Comparison of ENCODE assay signal across 38 cellular contexts in genomic region chr6:8819446-8819845, GRCh38.
"Had no signal": no experiment of that assay in that cellular context is flagged by ENCODE, and none has a peak within 500 bp of the region (broad histone marks: within the 10 kb centered on the region; RNA-seq: fewer than 3 reads in every experiment).

No MANE protein-coding gene starts in this region.

- H3K27ac Mint-ChIP-seq: activated B cell treated with CpG ODN at 0.5 μM for 24 hours; activated CD4-positive, alpha-beta memory T cell treated with anti-CD3 and anti-CD28 coated beads, Interleukin-2, amount 10 ng/mL, durations not matched to agents 7 days and 5 days; activated CD8-positive, alpha-beta memory T cell treated with anti-CD3 and anti-CD28 coated beads, Interleukin-2, amount 10 ng/mL, durations not matched to agents 7 days and 5 days; activated naive CD4-positive, alpha-beta T cell treated with anti-CD3 and anti-CD28 coated beads, Interleukin-2, amount 50 U/mL, for 24 hours; activated naive CD8-positive, alpha-beta T cell treated with anti-CD3 and anti-CD28 coated beads, Interleukin-2, amount 10 ng/mL, durations not matched to agents 7 days and 5 days; activated T-cell treated with anti-CD3 and anti-CD28 coated beads, Interleukin-2, amount 50 U/mL, for 72 hours; activated T-helper 2 cell treated with anti-CD3 and anti-CD28 coated beads, Interferon-gamma antibody, Interleukin-2, Interleukin-4, amounts not matched to agents 10 μg/mL and 5 μg/mL and 100 μg/mL, durations not matched to agents 14 hours and 24 hours and 36 hours had no signal

- H3K9me3 ChIP-seq: ascending aorta, Peyer's patch had no signal

- H3K4me3 ChIP-seq: ascending aorta, Peyer's patch had no signal

- H3K36me3 ChIP-seq: ascending aorta, Peyer's patch had no signal

- H3K27me3 Mint-ChIP-seq: activated B cell treated with CpG ODN at 0.5 μM for 24 hours; activated CD4-positive, alpha-beta memory T cell treated with anti-CD3 and anti-CD28 coated beads, Interleukin-2, amount 10 ng/mL, durations not matched to agents 7 days and 5 days; activated CD8-positive, alpha-beta memory T cell treated with anti-CD3 and anti-CD28 coated beads, Interleukin-2, amount 10 ng/mL, durations not matched to agents 7 days and 5 days; activated naive CD4-positive, alpha-beta T cell treated with anti-CD3 and anti-CD28 coated beads, Interleukin-2, amount 50 U/mL, for 24 hours; activated naive CD8-positive, alpha-beta T cell treated with anti-CD3 and anti-CD28 coated beads, Interleukin-2, amount 10 ng/mL, durations not matched to agents 7 days and 5 days had no signal

- ATAC-seq: activated CD8-positive, alpha-beta memory T cell treated with anti-CD3 and anti-CD28 coated beads, Interleukin-2, amount 10 ng/mL, durations not matched to agents 7 days and 5 days; activated T-cell treated with anti-CD3 and anti-CD28 coated beads, Interleukin-2, amount 50 U/mL, for 72 hours; PC-3 had no signal

- H3K4me3 Mint-ChIP-seq: activated B cell treated with CpG ODN at 0.5 μM for 24 hours; activated CD4-positive, alpha-beta memory T cell treated with anti-CD3 and anti-CD28 coated beads, Interleukin-2, amount 10 ng/mL, durations not matched to agents 7 days and 5 days; activated CD8-positive, alpha-beta memory T cell treated with anti-CD3 and anti-CD28 coated beads, Interleukin-2, amount 10 ng/mL, durations not matched to agents 7 days and 5 days; activated naive CD4-positive, alpha-beta T cell treated with anti-CD3 and anti-CD28 coated beads, Interleukin-2, amount 50 U/mL, for 24 hours; activated naive CD8-positive, alpha-beta T cell treated with anti-CD3 and anti-CD28 coated beads, Interleukin-2, amount 10 ng/mL, durations not matched to agents 7 days and 5 days; activated T-cell treated with anti-CD3 and anti-CD28 coated beads, Interleukin-2, amount 50 U/mL, for 72 hours had no signal

- H3K4me1 ChIP-seq: ascending aorta, Peyer's patch had no signal

- H3K27me3 ChIP-seq: ascending aorta, Peyer's patch had no signal

- H3K27ac ChIP-seq: ascending aorta, Peyer's patch, VCaP had no signal

- H3K9me3 Mint-ChIP-seq: activated B cell treated with CpG ODN at 0.5 μM for 24 hours; activated naive CD4-positive, alpha-beta T cell treated with anti-CD3 and anti-CD28 coated beads, Interleukin-2, amount 50 U/mL, for 24 hours; activated naive CD8-positive, alpha-beta T cell treated with anti-CD3 and anti-CD28 coated beads, Interleukin-2, amount 10 ng/mL, durations not matched to agents 7 days and 5 days; activated T-cell treated with anti-CD3 and anti-CD28 coated beads, Interleukin-2, amount 50 U/mL, for 72 hours; activated T-helper 2 cell treated with anti-CD3 and anti-CD28 coated beads, Interferon-gamma antibody, Interleukin-2, Interleukin-4, amounts not matched to agents 10 μg/mL and 5 μg/mL and 100 μg/mL, durations not matched to agents 14 hours and 24 hours and 36 hours had no signal

- DNase-seq: activated B cell treated with CpG ODN at 0.5 μM for 24 hours; activated CD4-positive, alpha-beta memory T cell treated with anti-CD3 and anti-CD28 coated beads, Interleukin-2, amount 10 ng/mL, durations not matched to agents 7 days and 5 days; activated CD4-positive, alpha-beta T cell treated with anti-CD3 and anti-CD28 coated beads for 4 hours; activated CD4-positive, CD25-positive, alpha-beta regulatory T cell treated with anti-CD3 and anti-CD28 coated beads, Interleukin-2, amount 50 U/mL, for 72 hours; activated CD8-positive, alpha-beta memory T cell treated with anti-CD3 and anti-CD28 coated beads for 24 hours; activated CD8-positive, alpha-beta memory T cell treated with anti-CD3 and anti-CD28 coated beads, Interleukin-2, amount 10 ng/mL, durations not matched to agents 7 days and 5 days; activated CD8-positive, alpha-beta memory T cell treated with anti-CD3 and anti-CD28 coated beads, Interleukin-2, amount 50 U/mL, for 48 hours; activated gamma-delta T cell; activated naive CD4-positive, alpha-beta T cell treated with Interleukin-2 at 50 U/mL for 16 hours; activated naive CD8-positive, alpha-beta T cell treated with anti-CD3 and anti-CD28 coated beads, Interleukin-2, amount 10 ng/mL, durations not matched to agents 7 days and 5 days; activated T-cell treated with anti-CD3 and anti-CD28 coated beads, Interleukin-2, amount 50 U/mL, for 72 hours; amygdala; caudate nucleus; Kasumi-1; KG1; MM.1S; MV-4-11; NCI-H1092; NCI-H1436 treated with DMSO at 0.1 percent for 48 hours; NCI-H1694 treated with DMSO at 0.1 percent for 48 hours; NCI-H2029; NCI-H2171; NCI-H510A; NCI-H526; NCI-H748 treated with DMSO at 0.1 percent for 48 hours; NK-92 treated with Interleukin-12 subunit alpha and Interleukin-12 subunit beta, amount 100 ng/mL, for 24 hours; PC-3; Peyer's patch; Right ventricle myocardium superior; RPMI8226; SW 1271; T-helper 1 cell; T-helper 2 cell; T-helper 9 cell had no signal

- H3K4me1 Mint-ChIP-seq: activated B cell treated with CpG ODN at 0.5 μM for 24 hours; activated CD4-positive, alpha-beta memory T cell treated with anti-CD3 and anti-CD28 coated beads, Interleukin-2, amount 10 ng/mL, durations not matched to agents 7 days and 5 days; activated CD8-positive, alpha-beta memory T cell treated with anti-CD3 and anti-CD28 coated beads, Interleukin-2, amount 10 ng/mL, durations not matched to agents 7 days and 5 days; activated naive CD4-positive, alpha-beta T cell treated with anti-CD3 and anti-CD28 coated beads, Interleukin-2, amount 50 U/mL, for 24 hours; activated naive CD8-positive, alpha-beta T cell treated with anti-CD3 and anti-CD28 coated beads, Interleukin-2, amount 10 ng/mL, durations not matched to agents 7 days and 5 days had no signal

- H3K36me3 Mint-ChIP-seq: activated CD8-positive, alpha-beta memory T cell treated with anti-CD3 and anti-CD28 coated beads, Interleukin-2, amount 10 ng/mL, durations not matched to agents 7 days and 5 days; activated naive CD4-positive, alpha-beta T cell treated with anti-CD3 and anti-CD28 coated beads, Interleukin-2, amount 50 U/mL, for 24 hours; activated naive CD8-positive, alpha-beta T cell treated with anti-CD3 and anti-CD28 coated beads, Interleukin-2, amount 10 ng/mL, durations not matched to agents 7 days and 5 days had no signal
